In genomic region chr12:105330283-105330937, GRCh38 we compare ENCODE assay signal across 8 cellular contexts. TPM values are rescaled to one million over a fixed set of nuclear protein-coding genes. Genes with fewer than 3 reads are reported as not detected.
DNase-seq lines count a peak whose midpoint lies in the region; ATAC-seq and TF ChIP-seq lines count a peak whose summit lies in the region.

TSS of gene C12orf75 (plus strand) at chr12:105330691. CDS start at chr12:105330892, 201 bp downstream.

- H3K9me2 ChIP-seq in DOHH2 (replicated peaks; ENCODE audit: control insufficient read depth, low read length) = no peaks in the 10 kb centered on the region

- peak within 1 kb of the TSS; percentile 87 for H3K4me3 Mint-ChIP-seq in activated T-helper 1 cell treated with anti-CD3 and anti-CD28 coated beads, Interleukin-12 subunit alpha, Interleukin-12 subunit beta, Interleukin-2, Interleukin-4 antibody, amounts not matched to agents 30 ng/mL and 10 ng/mL and 1 ng/mL, durations not matched to agents 14 hours and 24 hours and 36 hours
- peak within 1 kb of the TSS; percentile 90 for H3K4me3 Mint-ChIP-seq in natural killer cell treated with Interleukin-12 subunit alpha and Interleukin-12 subunit beta and Interleukin-15 and Interleukin-18, amount 100 ng/mL, for 72 hours

- H2AFZ ChIP-seq in KMS-11 (ENCODE audit: low read depth) = peak within 1 kb of the TSS; percentile 72

- peak within 1 kb of the TSS; percentile 91 for H3K27ac Mint-ChIP-seq in activated T-helper 1 cell treated with anti-CD3 and anti-CD28 coated beads, Interleukin-12 subunit alpha, Interleukin-12 subunit beta, Interleukin-2, Interleukin-4 antibody, amounts not matched to agents 30 ng/mL and 10 ng/mL and 1 ng/mL, durations not matched to agents 14 hours and 24 hours and 36 hours
- H3K27ac Mint-ChIP-seq in natural killer cell treated with Interleukin-12 subunit alpha and Interleukin-12 subunit beta and Interleukin-15 and Interleukin-18, amount 100 ng/mL, for 72 hours = peak within 1 kb of the TSS; percentile 76 to 82

- peak; percentile 79 for ATAC-seq in GM21825 (IDR thresholded peaks at IDR 0.05; ENCODE audit: unreplicated experiment)
- ATAC-seq in natural killer cell treated with Interleukin-12 subunit alpha and Interleukin-12 subunit beta and Interleukin-15 and Interleukin-18, amount 100 ng/mL, for 72 hours = peak; percentile 94 to 96

- H3F3A ChIP-seq in DOHH2 (ENCODE audit: control insufficient read depth, insufficient read depth) = peaks cover 22% of the 10 kb centered on the region

- H3K4me2 ChIP-seq in DOHH2 (ENCODE audit: low read length) (peak within 1 kb of the TSS; percentile 97), KMS-11 (peak within 1 kb of the TSS; percentile 71)

- TF ChIP-seq CTCF in DOHH2 (IDR thresholded peaks at IDR 0.05; ENCODE audit: low read depth, low read length, poor library complexity, severe bottlenecking) = no peak
- TF ChIP-seq CTCF in KMS-11 (conservative IDR thresholded peaks at IDR 0.05; ENCODE audit: low read depth, low read length) = no peak
- no peak for TF ChIP-seq CTCF in fibroblast of mammary gland (conservative IDR thresholded peaks at IDR 0.05; ENCODE audit: control insufficient read depth, insufficient read depth, low read depth, low read length)

- H3K4me1 ChIP-seq in DOHH2 (ENCODE audit: control insufficient read depth, low read length) = peaks cover 77% of the 10 kb centered on the region
- peaks cover 14% of the 10 kb centered on the region for H3K4me1 ChIP-seq in KMS-11 (ENCODE audit: low read depth, poor library complexity, severe bottlenecking)

- no peaks in the 10 kb centered on the region for H3K9me3 Mint-ChIP-seq in activated T-helper 1 cell treated with anti-CD3 and anti-CD28 coated beads, Interleukin-12 subunit alpha, Interleukin-12 subunit beta, Interleukin-2, Interleukin-4 antibody, amounts not matched to agents 30 ng/mL and 10 ng/mL and 1 ng/mL, durations not matched to agents 14 hours and 24 hours and 36 hours
- H3K9me3 Mint-ChIP-seq in natural killer cell treated with Interleukin-12 subunit alpha and Interleukin-12 subunit beta and Interleukin-15 and Interleukin-18, amount 100 ng/mL, for 72 hours = no peaks in the 10 kb centered on the region

- intact Hi-C loops in activated T-helper 1 cell treated with anti-CD3 and anti-CD28 coated beads, Interleukin-12 subunit alpha, Interleukin-12 subunit beta, Interleukin-2, Interleukin-4 antibody, amounts not matched to agents 30 ng/mL and 10 ng/mL and 1 ng/mL, durations not matched to agents 14 hours and 24 hours and 36 hours (cut with micrococcal nuclease) = loop anchor here (1.0 to 10.0 kb wide), 12 partner anchors 26 to 1403 kb away; partner anchors contain the start of genes APPL2, EID3, HCFC2 and NFYB

- H3K36me3 ChIP-seq in DOHH2 (ENCODE audit: control insufficient read depth, low read length) = peaks cover 20% of the 10 kb centered on the region
- no peaks in the 10 kb centered on the region for H3K36me3 ChIP-seq in KMS-11 (ENCODE audit: insufficient read depth)

- H3K9me3 ChIP-seq in DOHH2 (ENCODE audit: control insufficient read depth, insufficient read depth, low read length) = no peaks in the 10 kb centered on the region

- DNase-seq in RKO (ENCODE audit: low spot score) (peak; percentile 78), fibroblast of mammary gland (ENCODE audit: low read depth) (peak; percentile 70)
- DNase-seq in activated T-helper 1 cell treated with anti-CD3 and anti-CD28 coated beads, Interleukin-12 subunit alpha, Interleukin-12 subunit beta, Interleukin-2, Interleukin-4 antibody, amounts not matched to agents 30 ng/mL and 10 ng/mL and 1 ng/mL, durations not matched to agents 14 hours and 24 hours and 36 hours (ENCODE audit: low spot score) = peak; percentile 93
- peak; percentile 93 for DNase-seq in natural killer cell treated with Interleukin-12 subunit alpha and Interleukin-12 subunit beta and Interleukin-15 and Interleukin-18, amount 100 ng/mL, for 72 hours (ENCODE audit: low spot score)
- peak; percentile 85 for DNase-seq in stimulated activated naive CD4-positive, alpha-beta T cell treated with Interleukin-2 at 50 U/mL for 16 hours (lab: John Stamatoyannopoulos, UW)

- peak within 1 kb of the TSS; percentile 12; the same call in 1 of the 2 replicates for H3K9ac ChIP-seq in KMS-11

- no peaks in the 10 kb centered on the region for H3K27me3 Mint-ChIP-seq in activated T-helper 1 cell treated with anti-CD3 and anti-CD28 coated beads, Interleukin-12 subunit alpha, Interleukin-12 subunit beta, Interleukin-2, Interleukin-4 antibody, amounts not matched to agents 30 ng/mL and 10 ng/mL and 1 ng/mL, durations not matched to agents 14 hours and 24 hours and 36 hours (ENCODE audit: insufficient read depth)
- H3K27me3 Mint-ChIP-seq in natural killer cell treated with Interleukin-12 subunit alpha and Interleukin-12 subunit beta and Interleukin-15 and Interleukin-18, amount 100 ng/mL, for 72 hours = no peaks in the 10 kb centered on the region

- H3K27ac ChIP-seq in DOHH2 (ENCODE audit: low read depth, low read length) = peak within 1 kb of the TSS; percentile 88
- H3K27ac ChIP-seq in KMS-11 = 0 out of 2 replicates have a peak within 1 kb of the TSS, but pooled peaks have one; percentile 16

- peaks cover 45% of the 10 kb centered on the region for H3K79me2 ChIP-seq in DOHH2 (ENCODE audit: control insufficient read depth, low read length)
- H3K79me2 ChIP-seq in KMS-11 (ENCODE audit: insufficient read depth, low read depth) = peaks cover 4% of the 10 kb centered on the region; the same call in 1 of the 2 replicates

- H3K36me3 Mint-ChIP-seq in activated T-helper 1 cell treated with anti-CD3 and anti-CD28 coated beads, Interleukin-12 subunit alpha, Interleukin-12 subunit beta, Interleukin-2, Interleukin-4 antibody, amounts not matched to agents 30 ng/mL and 10 ng/mL and 1 ng/mL, durations not matched to agents 14 hours and 24 hours and 36 hours (ENCODE audit: low read depth) = peaks cover 6% of the 10 kb centered on the region
- no peaks in the 10 kb centered on the region for H3K36me3 Mint-ChIP-seq in natural killer cell treated with Interleukin-12 subunit alpha and Interleukin-12 subunit beta and Interleukin-15 and Interleukin-18, amount 100 ng/mL, for 72 hours

- peaks cover 11% of the 10 kb centered on the region for H4K20me1 ChIP-seq in DOHH2 (ENCODE audit: control insufficient read depth, insufficient read depth, low read depth, low read length)
- H4K20me1 ChIP-seq in KMS-11 (ENCODE audit: insufficient read depth) = no peaks in the 10 kb centered on the region

- H3K4me1 Mint-ChIP-seq in activated T-helper 1 cell treated with anti-CD3 and anti-CD28 coated beads, Interleukin-12 subunit alpha, Interleukin-12 subunit beta, Interleukin-2, Interleukin-4 antibody, amounts not matched to agents 30 ng/mL and 10 ng/mL and 1 ng/mL, durations not matched to agents 14 hours and 24 hours and 36 hours (ENCODE audit: low read depth) = peaks cover 83% of the 10 kb centered on the region
- H3K4me1 Mint-ChIP-seq in natural killer cell treated with Interleukin-12 subunit alpha and Interleukin-12 subunit beta and Interleukin-15 and Interleukin-18, amount 100 ng/mL, for 72 hours (ENCODE audit: low read depth in 2 of 2) = peaks cover 60 to 80% of the 10 kb centered on the region in 2 donors

- H3K4me3 ChIP-seq in DOHH2 (ENCODE audit: low read length) (peak within 1 kb of the TSS; percentile 85), KMS-11 (IDR thresholded peaks at IDR 0.05; ENCODE audit: insufficient read depth, low read depth, low read length) (no peak within 1 kb of the TSS), fibroblast of mammary gland (ENCODE audit: control insufficient read depth, low read depth, low read length) (peak within 1 kb of the TSS; percentile 72)

- no peaks in the 10 kb centered on the region for H3K27me3 ChIP-seq in DOHH2 (ENCODE audit: control insufficient read depth, low read length)
- H3K27me3 ChIP-seq in KMS-11 (ENCODE audit: insufficient read depth, low read depth) = no peaks in the 10 kb centered on the region

RNA-seq across cellular contexts. Expression of gene C12orf75, which starts in this region (rescaled TPM):
- 87.8 and 93.4 TPM in 2 replicates for total RNA-seq in activated T-helper 1 cell treated with anti-CD3 and anti-CD28 coated beads, Interleukin-12 subunit alpha, Interleukin-12 subunit beta, Interleukin-2, Interleukin-4 antibody, amounts not matched to agents 30 ng/mL and 10 ng/mL and 1 ng/mL, durations not matched to agents 14 hours and 24 hours and 36 hours
- 100 to 1,000 TPM in 1 of 2 donors, 10 to 100 TPM in 1; 65.5 to 159 TPM for total RNA-seq in natural killer cell treated with Interleukin-12 subunit alpha and Interleukin-12 subunit beta and Interleukin-15 and Interleukin-18, amount 100 ng/mL, for 72 hours
